Comparison of ENCODE assay signal across 11 cellular contexts in the genomic region with DNA sequence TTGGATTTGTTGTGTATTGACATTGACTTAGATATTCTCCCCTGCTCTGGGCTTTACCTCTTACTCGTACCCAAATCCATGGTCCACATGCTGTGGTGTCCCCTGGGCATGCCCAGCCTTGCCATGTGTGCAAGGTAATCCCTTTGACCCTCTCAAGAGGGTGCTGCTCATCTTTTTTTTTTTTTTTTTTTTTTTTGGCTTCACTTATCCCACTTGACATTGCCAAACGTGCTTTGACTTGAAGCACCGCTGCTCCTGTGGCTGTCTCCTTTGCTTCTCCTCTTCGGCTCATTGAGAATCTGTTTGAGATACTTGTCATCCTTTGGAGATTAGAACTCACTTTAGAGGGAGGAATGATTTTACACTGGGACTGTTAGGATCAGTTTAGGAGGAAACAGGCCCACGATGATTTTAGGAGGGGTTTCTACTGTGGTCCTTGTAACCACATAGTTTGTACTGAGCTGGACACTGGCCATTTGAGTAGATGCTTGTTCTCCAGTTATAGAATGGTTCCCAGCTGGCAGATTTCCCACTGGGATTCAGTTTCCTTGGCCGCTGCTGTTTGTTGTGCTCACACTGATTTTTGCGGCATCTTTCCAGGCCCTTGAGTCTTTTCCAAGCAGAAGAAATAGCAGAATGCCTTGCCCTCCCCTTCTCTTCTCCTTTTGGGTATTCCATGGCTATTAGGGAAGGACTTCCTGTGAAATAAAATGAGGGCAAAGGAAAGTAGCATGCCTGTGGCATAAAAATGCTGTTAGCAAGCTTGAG.
DNase-seq lines count a peak whose midpoint lies in the region; ATAC-seq and TF ChIP-seq lines count a peak whose summit lies in the region.
"Had no signal": no experiment of that assay in that cellular context is flagged by ENCODE, and none has a peak within 500 bp of the region (broad histone marks: within the 10 kb centered on the region; RNA-seq: fewer than 3 reads in every experiment).

No MANE protein-coding gene starts in this region.

- H4K20me1 ChIP-seq in OCI-LY1 (ENCODE audit: insufficient read depth, low read length), result no peaks in the 10 kb centered on the region

- H3K9me3 ChIP-seq in OCI-LY1 (ENCODE audit: low read length), result no peaks in the 10 kb centered on the region; the same call in 1 of the 2 replicates
- H3K9me3 ChIP-seq: SJSA1 had no signal

- no peak overlapping the region for H3K4me2 ChIP-seq in OCI-LY1 (ENCODE audit: low read length)

- no peak overlapping the region for H2AFZ ChIP-seq in OCI-LY1 (ENCODE audit: low read length)

- ATAC-seq in stimulated activated naive CD8-positive, alpha-beta T cell treated with anti-CD3 and anti-CD28 coated beads, Interleukin-15, Interleukin-2, amounts not matched to agents 100 U/mL and 50 U/mL, for 24 hours, result no peak
- no peak for ATAC-seq in GM18498 (IDR thresholded peaks at IDR 0.05; ENCODE audit: unreplicated experiment)

- H3K4me3 ChIP-seq in OCI-LY1 (ENCODE audit: low read depth, low read length, poor library complexity, severe bottlenecking), result no peak overlapping the region
- H3K4me3 ChIP-seq: SJSA1 had no signal

- peak; percentile 25; the same call in 1 of the 2 replicates for TF ChIP-seq CTCF in OCI-LY1 (IDR thresholded peaks at IDR 0.05; ENCODE audit: low read length)

- no peaks in the 10 kb centered on the region for H3F3A ChIP-seq in OCI-LY1 (ENCODE audit: insufficient read depth, low read length)

- no peak overlapping the region for H3K27ac ChIP-seq in OCI-LY1 (ENCODE audit: low read depth, low read length, poor library complexity, severe bottlenecking)
- H3K27ac ChIP-seq: SJSA1 had no signal

- POLR2A ChIA-PET in HEK293T (lab: Yijun Ruan, JAX), result no interaction called here

- no peaks in the 10 kb centered on the region for H3K9me2 ChIP-seq in OCI-LY1 (ENCODE audit: low read depth, low read length)

- H3K79me2 ChIP-seq in OCI-LY1 (ENCODE audit: insufficient read depth, low read length), result peaks cover 86% of the 10 kb centered on the region

- H3K27me3 ChIP-seq in OCI-LY1 (ENCODE audit: insufficient read depth, low read length), result no peaks in the 10 kb centered on the region
- H3K27me3 ChIP-seq: SJSA1 had no signal

- no peak for DNase-seq in HEK293T (ENCODE audit: extremely low spot score)
- DNase-seq in globus pallidus (ENCODE audit: low spot score), result peak; percentile 69
- DNase-seq in putamen (ENCODE audit: low spot score), result peak; percentile 59
- DNase-seq in A172 (ENCODE audit: low spot score), result no peak
- DNase-seq in stimulated activated naive CD8-positive, alpha-beta T cell treated with anti-CD3 and anti-CD28 coated beads, Interleukin-15, Interleukin-2, amounts not matched to agents 100 U/mL and 50 U/mL, for 24 hours, result no peak
- DNase-seq in stimulated activated CD4-positive, alpha-beta T cell treated with anti-CD3 and anti-CD28 coated beads, Interleukin-1b, Interleukin-23, amount 100 ng/mL, for 48 hours, result no peak
- DNase-seq: GOT3, NCI-H146 had no signal

- peaks cover 6% of the 10 kb centered on the region; the same call in 1 of the 2 replicates for H3K36me3 ChIP-seq in OCI-LY1 (ENCODE audit: insufficient read depth, low read length)
- H3K36me3 ChIP-seq: SJSA1 had no signal

- H3K9ac ChIP-seq in OCI-LY1 (ENCODE audit: low read length), result no peak overlapping the region

- CTCF ChIA-PET in HEK293T (lab: Yijun Ruan, JAX), result interaction anchor here (0.6 to 0.9 kb wide), 3 partner anchors 23 to 242 kb away, joined by 3 read pairs; no protein-coding TSS in a partner anchor

- peaks cover 57% of the 10 kb centered on the region for H3K4me1 ChIP-seq in OCI-LY1 (ENCODE audit: insufficient read depth, low read length, severe bottlenecking)
- H3K4me1 ChIP-seq: SJSA1 had no signal

TF ChIP-seq in HEK293T, 16 proteins besides CTCF, POLR2A, EP300 and RAD21:
- TF ChIP-seq ARNT (IDR thresholded peaks at IDR 0.05) (no peak), ZNF384 (IDR thresholded peaks at IDR 0.05) (0 out of 2 replicates have a peak, but pooled peaks have one; percentile 29)

Comparison
In these comparisons a context has a peak if more than half of its experiments do, and no peak if none do; other contexts are left out.
1. DNase-seq: peak in globus pallidus (single experiment) and putamen (single experiment); none in HEK293T (single experiment), A172 (single experiment), stimulated activated naive CD8-positive, alpha-beta T cell treated with anti-CD3 and anti-CD28 coated beads, Interleukin-15, Interleukin-2, amounts not matched to agents 100 U/mL and 50 U/mL, for 24 hours (single experiment) and stimulated activated CD4-positive, alpha-beta T cell treated with anti-CD3 and anti-CD28 coated beads, Interleukin-1b, Interleukin-23, amount 100 ng/mL, for 48 hours (single experiment).